ENCODE assay signal across 9 cellular contexts in the genomic region with DNA sequence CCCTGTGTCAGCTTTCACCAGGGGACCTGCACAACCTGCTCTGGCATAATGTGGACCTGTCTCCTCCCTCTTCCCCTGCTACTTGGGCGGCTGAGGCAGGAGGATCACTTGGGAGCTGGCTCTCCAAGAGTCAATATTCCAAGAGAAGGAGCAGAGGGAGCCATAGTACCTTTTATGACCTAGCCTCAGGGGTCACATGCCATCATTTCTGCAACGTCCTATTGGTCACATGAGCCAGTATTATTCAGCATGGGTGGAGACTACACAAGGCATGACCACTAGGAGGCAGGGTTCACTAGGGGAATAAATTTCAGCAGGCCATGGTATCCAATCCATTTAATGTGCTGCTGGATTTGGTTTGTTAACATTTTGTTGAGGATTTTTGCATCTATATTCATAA. TPM values are rescaled to one million over a fixed set of nuclear protein-coding genes. Genes with fewer than 3 reads are reported as not detected.
A peak's percentile ranks its signal among the peaks of the same experiment; 100 is the strongest.
DNase-seq lines count a peak whose midpoint lies in the region; ATAC-seq, FAIRE-seq and TF ChIP-seq lines count a peak whose summit lies in the region.
"Had no signal": no experiment of that assay in that cellular context is flagged by ENCODE, and none has a peak within 500 bp of the region (broad histone marks: within the 10 kb centered on the region; RNA-seq: fewer than 3 reads in every experiment).

No MANE protein-coding gene starts in this region.

- CTCF ChIA-PET in CD4-positive, alpha-beta memory T cell (lab: Charles Lee; ENCODE audit: partially characterized antibody): interaction anchor here (3.3 kb wide), 1 partner anchor 176 kb away, joined by 17 read pairs; no protein-coding TSS in a partner anchor

- peaks cover 0 to 7% (median 0%) of the 10 kb centered on the region in 8 donors for H3K9me3 Mint-ChIP-seq in CD4-positive, alpha-beta memory T cell

- peak; percentile 47 to 58 (median 56) for DNase-seq in CD4-positive, alpha-beta memory T cell
- DNase-seq in HT-29 (ENCODE audit: low spot score) (peak; percentile 41), WERI-Rb-1 (peak; percentile 38), fibroblast of mammary gland (ENCODE audit: low read depth) (peak; percentile 59), gastrocnemius medialis (no peak), NCI-H345 (lab: John Stamatoyannopoulos, UW) (no peak), HTR-8/SVneo (ENCODE audit: insufficient read length, low spot score) (no peak)
- DNase-seq in stimulated activated CD8-positive, alpha-beta memory T cell treated with anti-CD3 and anti-CD28 coated beads, Interleukin-12 subunit alpha, Interleukin-12 subunit beta, amount 100 ng/mL, for 24 hours (ENCODE audit: extremely low read depth): peak; percentile 26

- no peaks in the 10 kb centered on the region for H3K36me3 Mint-ChIP-seq in CD4-positive, alpha-beta memory T cell

- no peak for TF ChIP-seq POLR2A in gastrocnemius medialis (IDR thresholded peaks at IDR 0.05)

- no peaks in the 10 kb centered on the region for H3K4me1 ChIP-seq in CD4-positive, alpha-beta memory T cell (ENCODE audit: insufficient read depth, low read length)
- no peaks in the 10 kb centered on the region for H3K4me1 ChIP-seq in gastrocnemius medialis

- peak overlapping the region in 2 of 7 donors; percentile 25 to 52 for H3K27ac Mint-ChIP-seq in CD4-positive, alpha-beta memory T cell

- no peak overlapping the region for H3K4me3 ChIP-seq in CD4-positive, alpha-beta memory T cell (ENCODE audit: low read length in 2 of 2)
- no peak overlapping the region for H3K4me3 ChIP-seq in WERI-Rb-1 (ENCODE audit: low read depth, low read length)
- no peak overlapping the region for H3K4me3 ChIP-seq in fibroblast of mammary gland (ENCODE audit: control insufficient read depth, low read depth, low read length)
- no peak overlapping the region for H3K4me3 ChIP-seq in gastrocnemius medialis

- H3K36me3 ChIP-seq in CD4-positive, alpha-beta memory T cell (ENCODE audit: insufficient read depth, low read length): no peaks in the 10 kb centered on the region
- H3K36me3 ChIP-seq in WERI-Rb-1 (no peaks in the 10 kb centered on the region), gastrocnemius medialis (no peaks in the 10 kb centered on the region)

- H3K27ac ChIP-seq in CD4-positive, alpha-beta memory T cell (ENCODE audit: low read depth, low read length): no peak overlapping the region
- no peak overlapping the region for H3K27ac ChIP-seq in WERI-Rb-1
- no peak overlapping the region for H3K27ac ChIP-seq in gastrocnemius medialis

- no peaks in the 10 kb centered on the region for H3K27me3 ChIP-seq in CD4-positive, alpha-beta memory T cell (ENCODE audit: insufficient read depth, low read length)
- H3K27me3 ChIP-seq in WERI-Rb-1 (ENCODE audit: insufficient read depth, low read depth, severe bottlenecking) (peaks cover 21% of the 10 kb centered on the region), gastrocnemius medialis (no peaks in the 10 kb centered on the region)

- TF ChIP-seq CTCF in WERI-Rb-1 (IDR thresholded peaks at IDR 0.05; ENCODE audit: low read depth, low read length) (peak; percentile 58), fibroblast of mammary gland (conservative IDR thresholded peaks at IDR 0.05; ENCODE audit: control insufficient read depth, insufficient read depth, low read depth, low read length) (peak; percentile 50), gastrocnemius medialis (IDR thresholded peaks at IDR 0.05 in 4 of 5, conservative IDR thresholded peaks at IDR 0.05 in 1 of 5) (no peak)

- no peak overlapping the region for H3K4me3 Mint-ChIP-seq in CD4-positive, alpha-beta memory T cell

- peaks cover 0 to 3% (median under 1%) of the 10 kb centered on the region in 4 donors for H3K4me1 Mint-ChIP-seq in CD4-positive, alpha-beta memory T cell

- ATAC-seq in gastrocnemius medialis: no peak

- in situ Hi-C loops in gastrocnemius medialis (cut with MboI; ENCODE audit: low sequenced_read_pairs in 4 of 4): no loop called here

- H3K27me3 Mint-ChIP-seq in CD4-positive, alpha-beta memory T cell: no peaks in the 10 kb centered on the region

- no peaks in the 10 kb centered on the region for H3K9me3 ChIP-seq in CD4-positive, alpha-beta memory T cell (ENCODE audit: control insufficient read depth in 1 of 2, low read length in 2 of 2)
- peaks cover 4% of the 10 kb centered on the region for H3K9me3 ChIP-seq in WERI-Rb-1 (ENCODE audit: severe bottlenecking)
- no peaks in the 10 kb centered on the region for H3K9me3 ChIP-seq in gastrocnemius medialis

- no peak for FAIRE-seq in HTR-8/SVneo (lab: Jason Lieb, UNC)
- FAIRE-seq: islet of Langerhans had no signal

- intact Hi-C loops in CD4-positive, alpha-beta memory T cell (cut with micrococcal nuclease): loop anchor here (1.0 kb wide), 2 partner anchors 39 to 176 kb away; no protein-coding TSS in a partner anchor
- intact Hi-C loops in gastrocnemius medialis (cut with DNase I; ENCODE audit: low total_unique reads): no loop called here

- POLR2A ChIA-PET in CD4-positive, alpha-beta memory T cell (lab: Charles Lee; ENCODE audit: partially characterized antibody): no interaction called here

RNA-seq across cellular contexts. Expression of gene SHFL, which starts 12.0 kb away (rescaled TPM):
- total RNA-seq in CD4-positive, alpha-beta memory T cell: 100 to 1,000 TPM; 112 TPM
- 10 to 100 TPM; 25.7 to 58.2 TPM for polyA plus RNA-seq in CD4-positive, alpha-beta memory T cell
- 12.9 and 16.9 TPM in 2 replicates for total RNA-seq in HT-29 (2014; rRNA removed; shearing (Covaris generic))
- total RNA-seq in gastrocnemius medialis: 10 to 100 TPM in 1 of 4 donors, 1 to 10 TPM in 3; 2.2 to 11.2 (median 2.8) TPM

RNA-seq across cellular contexts. Expression of gene ANGPTL6, which starts 28.3 kb away (rescaled TPM):
- under 1 TPM; 0.52 to 0.83 TPM for total RNA-seq in CD4-positive, alpha-beta memory T cell
- polyA plus RNA-seq in CD4-positive, alpha-beta memory T cell: under 1 TPM; 0.19 to 0.29 TPM
- 0.34 and 1.6 TPM in 2 replicates for total RNA-seq in HT-29 (2014; rRNA removed; shearing (Covaris generic))
- total RNA-seq in gastrocnemius medialis: 1 to 10 TPM in 1 of 4 donors, not detected in 3; 4.0 TPM

RNA-seq across cellular contexts. Expression of gene PPAN, which starts 32.0 kb away (rescaled TPM):
- total RNA-seq in CD4-positive, alpha-beta memory T cell: 100 to 1,000 TPM in 1 of 2 experiments, 10 to 100 TPM in 1; 92.5 to 102 TPM
- polyA plus RNA-seq in CD4-positive, alpha-beta memory T cell: 10 to 100 TPM; 14.5 to 51.1 TPM
- total RNA-seq in HT-29 (2014; rRNA removed; shearing (Covaris generic)): 90.3 and 97.0 TPM in 2 replicates
- 10 to 100 TPM; 30.5 to 42.3 (median 36.7) TPM for total RNA-seq in gastrocnemius medialis

RNA-seq across cellular contexts. Expression of gene P2RY11, which starts 37.3 kb away (rescaled TPM):
- 10 to 100 TPM; 42.6 to 49.7 TPM for total RNA-seq in CD4-positive, alpha-beta memory T cell
- 1 to 10 TPM in 1 of 2 donors, under 1 TPM in 1; 0.24 to 4.7 TPM for polyA plus RNA-seq in CD4-positive, alpha-beta memory T cell
- total RNA-seq in HT-29 (2014; rRNA removed; shearing (Covaris generic)): 5.5 and 11.1 TPM in 2 replicates
- 1 to 10 TPM in 3 of 4 donors, not detected in 1; 2.4 to 4.3 (median 3.9) TPM for total RNA-seq in gastrocnemius medialis

RNA-seq across cellular contexts. Expression of gene EIF3G, which starts 45.5 kb away (rescaled TPM):
- 100 to 1,000 TPM; 306 to 315 TPM for total RNA-seq in CD4-positive, alpha-beta memory T cell
- 100 to 1,000 TPM; 226 to 239 TPM for polyA plus RNA-seq in CD4-positive, alpha-beta memory T cell
- 288 and 299 TPM in 2 replicates for total RNA-seq in HT-29 (2014; rRNA removed; shearing (Covaris generic))
- total RNA-seq in gastrocnemius medialis: 100 to 1,000 TPM; 321 to 516 (median 354) TPM

Comparison
In these comparisons a context has a peak if more than half of its experiments do, and no peak if none do; other contexts are left out.
1. DNase-seq: peak in CD4-positive, alpha-beta memory T cell (5 of 5), HT-29 (single experiment), WERI-Rb-1 (single experiment), fibroblast of mammary gland (single experiment) and stimulated activated CD8-positive, alpha-beta memory T cell treated with anti-CD3 and anti-CD28 coated beads, Interleukin-12 subunit alpha, Interleukin-12 subunit beta, amount 100 ng/mL, for 24 hours (single experiment); none in gastrocnemius medialis (0 of 2), NCI-H345 (single experiment) and HTR-8/SVneo (single experiment).
2. CTCF ChIP-seq: peak in WERI-Rb-1 (single experiment) and fibroblast of mammary gland (single experiment); none in gastrocnemius medialis (0 of 5).